In the genomic region with DNA sequence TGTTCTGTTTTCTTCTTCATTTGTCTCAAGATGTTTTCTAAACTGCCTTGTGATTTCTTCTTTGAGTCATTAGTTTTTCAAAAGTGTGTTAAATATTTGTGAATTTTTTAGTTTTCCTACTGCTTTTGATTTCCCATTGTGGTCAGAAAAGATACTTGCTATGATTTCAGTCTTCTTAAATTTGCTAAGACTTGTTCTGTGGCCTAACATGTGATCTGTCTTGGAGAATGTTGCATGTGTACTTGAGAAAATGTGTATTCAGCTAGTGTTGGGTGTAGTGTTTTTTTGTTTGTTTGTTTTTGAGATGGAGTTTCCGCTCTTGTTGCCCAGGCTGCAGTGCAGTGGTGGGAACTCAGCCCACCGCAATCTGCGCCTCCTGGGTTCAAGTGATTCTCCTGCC, we compare ENCODE assay signal across 1 cellular context.
TF ChIP-seq lines count a peak whose summit lies in the region.

No MANE protein-coding gene starts in this region.

TF ChIP-seq in HepG2, 621 proteins besides CTCF, POLR2A, EP300 and RAD21 (continued from another document):
- TF ChIP-seq, protein P1, sequence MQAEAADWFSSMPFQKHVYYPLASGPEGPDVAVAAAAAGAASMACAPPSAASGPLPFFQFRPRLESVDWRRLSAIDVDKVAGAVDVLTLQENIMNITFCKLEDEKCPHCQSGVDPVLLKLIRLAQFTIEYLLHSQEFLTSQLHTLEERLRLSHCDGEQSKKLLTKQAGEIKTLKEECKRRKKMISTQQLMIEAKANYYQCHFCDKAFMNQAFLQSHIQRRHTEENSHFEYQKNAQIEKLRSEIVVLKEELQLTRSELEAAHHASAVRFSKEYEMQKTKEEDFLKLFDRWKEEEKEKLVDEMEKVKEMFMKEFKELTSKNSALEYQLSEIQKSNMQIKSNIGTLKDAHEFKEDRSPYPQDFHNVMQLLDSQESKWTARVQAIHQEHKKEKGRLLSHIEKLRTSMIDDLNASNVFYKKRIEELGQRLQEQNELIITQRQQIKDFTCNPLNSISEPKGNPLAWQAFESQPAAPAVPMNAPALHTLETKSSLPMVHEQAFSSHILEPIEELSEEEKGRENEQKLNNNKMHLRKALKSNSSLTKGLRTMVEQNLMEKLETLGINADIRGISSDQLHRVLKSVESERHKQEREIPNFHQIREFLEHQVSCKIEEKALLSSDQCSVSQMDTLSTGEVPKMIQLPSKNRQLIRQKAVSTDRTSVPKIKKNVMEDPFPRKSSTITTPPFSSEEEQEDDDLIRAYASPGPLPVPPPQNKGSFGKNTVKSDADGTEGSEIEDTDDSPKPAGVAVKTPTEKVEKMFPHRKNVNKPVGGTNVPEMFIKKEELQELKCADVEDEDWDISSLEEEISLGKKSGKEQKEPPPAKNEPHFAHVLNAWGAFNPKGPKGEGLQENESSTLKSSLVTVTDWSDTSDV (CRISPR knock-in tag; IDR thresholded peaks at IDR 0.05): no peak
- no peak for TF ChIP-seq KLF6 (CRISPR knock-in tag; IDR thresholded peaks at IDR 0.05)
